Comparison of ENCODE assay signal across 10 cellular contexts in genomic region chr15:51342249-51342999, GRCh38. TPM values are rescaled to one million over a fixed set of nuclear protein-coding genes. Genes with fewer than 3 reads are reported as not detected.
DNase-seq lines count a peak whose midpoint lies in the region; ATAC-seq, FAIRE-seq and TF ChIP-seq lines count a peak whose summit lies in the region.
"Had no signal": no experiment of that assay in that cellular context is flagged by ENCODE, and none has a peak within 500 bp of the region (broad histone marks: within the 10 kb centered on the region; RNA-seq: fewer than 3 reads in every experiment).

No MANE protein-coding gene starts in this region.

- peak overlapping the region; percentile 79 for H3K4me3 Mint-ChIP-seq in neural progenitor cell

- BruUV-seq in HepG2 (replicated peaks; lab: Mats Ljungman, UMichigan): no TSS peak

- in situ Hi-C loops in HepG2 (cut with HindIII; ENCODE audit: extremely low pct_ligation_motif_present, low pct_unique_long_range_greater_than_20kb): no loop called here

- H3K36me3 Mint-ChIP-seq in neural progenitor cell: no peaks in the 10 kb centered on the region

- POLR2A ChIA-PET in HepG2 (lab: Yijun Ruan, JAX): no interaction called here

- H3K4me1 Mint-ChIP-seq in neural progenitor cell: no peaks in the 10 kb centered on the region

- peaks cover 33% of the 10 kb centered on the region for H3K27me3 Mint-ChIP-seq in neural progenitor cell (ENCODE audit: insufficient read depth, low read depth)

- 86% methylated on average over 16 of the region's 16 CpGs for WGBS in HepG2 (ENCODE audit: low lambda C conversion rate)
- 70% methylated on average over 6 of the region's 16 CpGs for WGBS in right lobe of liver (ENCODE audit: insufficient coverage, low coverage, low lambda C conversion rate, missing lambda C conversion rate)
- WGBS in aorta, 2 donors: 62 to 65% methylated on average over 16 of the region's 16 CpGs

- DNase-seq in HepG2 (ENCODE audit: low spot score) (no peak), right lobe of liver (no peak), globus pallidus (ENCODE audit: low spot score) (peak; percentile 66), neural progenitor cell (ENCODE audit: low spot score) (peak; percentile 23), aorta (no peak), GM03348 (ENCODE audit: low spot score) (no peak), DMS153 treated with DMSO at 0.1 percent for 48 hours (lab: John Stamatoyannopoulos, UW; ENCODE audit: unreplicated experiment) (no peak)
- DNase-seq in effector CD4-positive, alpha-beta T cell: no peak
- DNase-seq: AML-193 had no signal

- H2AFZ ChIP-seq in HepG2 (ENCODE audit: low read length) (no peak overlapping the region), neural progenitor cell (replicated peaks) (peak overlapping the region; percentile 92)

- H3K36me3 ChIP-seq in HepG2 (replicated peaks in 1 of 2; ENCODE audit: control insufficient read depth in 1 of 2, insufficient read depth in 2 of 2, low read length in 2 of 2): no peaks in the 10 kb centered on the region
- H3K36me3 ChIP-seq in right lobe of liver: no peaks in the 10 kb centered on the region
- no peaks in the 10 kb centered on the region for H3K36me3 ChIP-seq in neural progenitor cell
- H3K36me3 ChIP-seq in aorta (ENCODE audit: control insufficient read depth in 1 of 2, insufficient read depth in 2 of 2, low read length in 1 of 2): no peaks in the 10 kb centered on the region

- CTCF ChIA-PET in HepG2 (lab: Yijun Ruan, JAX; ENCODE audit: low intra/inter-chr PET ratio, low total read pairs): no interaction called here

- intact Hi-C loops in HepG2 (cut with micrococcal nuclease; ENCODE audit: unreplicated experiment): no loop called here
- intact Hi-C loops in right lobe of liver (cut with DNase I): no loop called here
- intact Hi-C loops in aorta (cut with DNase I): loop anchor here in 1 of 2 donors (5.0 kb wide), 1 partner anchor 45 kb away; no protein-coding TSS in a partner anchor

- no peak overlapping the region for H3K27ac Mint-ChIP-seq in neural progenitor cell

- no peaks in the 10 kb centered on the region for H4K20me1 ChIP-seq in HepG2 (ENCODE audit: insufficient read depth, low read length)
- H4K20me1 ChIP-seq in neural progenitor cell (ENCODE audit: low read depth): peaks cover 9% of the 10 kb centered on the region

- H3K27me3 ChIP-seq in HepG2 (ENCODE audit: control insufficient read depth in 1 of 2, insufficient read depth in 2 of 2, low read length in 2 of 2) (peaks cover 5 to 38% of the 10 kb centered on the region in 2 experiments; a peak in 3 of 5 replicates), right lobe of liver (no peaks in the 10 kb centered on the region), neural progenitor cell (peaks cover 67% of the 10 kb centered on the region), aorta (ENCODE audit: control insufficient read depth in 1 of 2, insufficient read depth in 2 of 2, low read length in 1 of 2) (no peaks in the 10 kb centered on the region)

- TF ChIP-seq POLR2A in HepG2 (IDR thresholded peaks at IDR 0.05; ENCODE audit: insufficient read depth in 1 of 2, low read depth in 2 of 2, low read length in 2 of 2) (no peak), right lobe of liver (IDR thresholded peaks at IDR 0.05) (no peak)

- TF ChIP-seq CTCF in HepG2 (CRISPR knock-in tag; IDR thresholded peaks at IDR 0.05) (no peak), right lobe of liver (IDR thresholded peaks at IDR 0.05) (no peak), neural progenitor cell (IDR thresholded peaks at IDR 0.05) (no peak)

- peak overlapping the region; percentile 54; the same call in 1 of the 2 replicates for H3K4me2 ChIP-seq in HepG2 (ENCODE audit: low read depth, low read length)
- H3K4me2 ChIP-seq in neural progenitor cell: peak overlapping the region; percentile 96

- no peak for FAIRE-seq in HepG2 (lab: Jason Lieb, UNC)
- FAIRE-seq: endothelial cell of umbilical vein had no signal

- H3K9ac ChIP-seq in HepG2 (ENCODE audit: insufficient read depth, low read depth, low read length): no peak overlapping the region
- H3K9ac ChIP-seq in neural progenitor cell: no peak overlapping the region

- no peak for ATAC-seq in HepG2
- ATAC-seq in right lobe of liver: no peak
- peak; percentile 24 for ATAC-seq in aorta (ENCODE audit: low FRiP score)

- TF ChIP-seq EP300 in HepG2 (IDR thresholded peaks at IDR 0.05; ENCODE audit: low read depth in 2 of 2, low read length in 2 of 2): no peak
- no peak for TF ChIP-seq EP300 in HepG2 (CRISPR knock-in tag; IDR thresholded peaks at IDR 0.05; ENCODE audit: borderline replicate concordance)

- H3K4me3 ChIP-seq in HepG2 (replicated peaks in 1 of 3; ENCODE audit: insufficient read depth in 1 of 3, low read depth in 2 of 3, low read length in 3 of 3) (peak overlapping the region in 1 of 3 experiments; percentile 20; a peak in 1 of 6 replicates), right lobe of liver (no peak overlapping the region), neural progenitor cell (peak overlapping the region; percentile 47), aorta (ENCODE audit: low read length in 2 of 2) (peak overlapping the region; percentile 43 to 66)

- H3K9me3 ChIP-seq in HepG2 (ENCODE audit: low read length) (no peaks in the 10 kb centered on the region), right lobe of liver (no peaks in the 10 kb centered on the region), neural progenitor cell (ENCODE audit: low read depth) (no peaks in the 10 kb centered on the region), aorta (ENCODE audit: control insufficient read depth, low read length) (no peaks in the 10 kb centered on the region)

- no peaks in the 10 kb centered on the region for H3F3A ChIP-seq in neural progenitor cell (ENCODE audit: low read depth)

- H3K4me1 ChIP-seq in HepG2 (ENCODE audit: insufficient read depth, low read length) (peaks cover 3% of the 10 kb centered on the region; the same call in 1 of the 2 replicates), right lobe of liver (peaks cover 0 to 6% (median 0%) of the 10 kb centered on the region in 4 donors), neural progenitor cell (peaks cover 8% of the 10 kb centered on the region), aorta (ENCODE audit: control insufficient read depth in 1 of 2, insufficient read depth in 2 of 2, low read length in 2 of 2) (no peaks in the 10 kb centered on the region)

- H3K27ac ChIP-seq in HepG2 (ENCODE audit: extremely low read length, insufficient read depth, low read length) (no peak overlapping the region), right lobe of liver (no peak overlapping the region), neural progenitor cell (no peak overlapping the region), aorta (ENCODE audit: low read depth in 1 of 2, low read length in 2 of 2) (peak overlapping the region in 1 of 2 donors; percentile 79)

- H3K79me2 ChIP-seq in HepG2 (ENCODE audit: insufficient read depth, low read length) (no peaks in the 10 kb centered on the region), neural progenitor cell (ENCODE audit: low read depth) (no peaks in the 10 kb centered on the region)

- no peaks in the 10 kb centered on the region for H3K9me3 Mint-ChIP-seq in neural progenitor cell

- no peak for TF ChIP-seq RAD21 in HepG2 (CRISPR knock-in tag; IDR thresholded peaks at IDR 0.05)

RNA-seq across cellular contexts. Expression of gene GLDN, which starts 1.0 kb away (rescaled TPM):
- total RNA-seq in HepG2 (2016; rRNA removed; fragmentation: Illumina TruSeq; extraction: Trizol) (0.59 and 0.86 TPM in 2 replicates), right lobe of liver (under 1 TPM; 0.18 to 0.81 (median 0.43) TPM), neural progenitor cell (ENCODE audit: low replicate concordance) (2.4 and 5.3 TPM in 2 replicates), aorta (10 to 100 TPM; 23.0 to 49.2 TPM)
- 0.10 TPM in 1 of 2 replicates, not detected in the other for total RNA-seq in HepG2 (2016; cell fraction: cytosol; rRNA removed; fragmentation: Illumina TruSeq; extraction: Trizol; ENCODE audit: low read depth)
- total RNA-seq in HepG2 (2016; cell fraction: insoluble cytoplasmic fraction; rRNA removed; fragmentation: Illumina TruSeq; extraction: Trizol): 0.82 and 0.89 TPM in 2 replicates
- 0.31 and 0.37 TPM in 2 replicates for total RNA-seq in HepG2 (2016; cell fraction: membrane; rRNA removed; fragmentation: Illumina TruSeq; extraction: Trizol)
- 1.6 and 2.0 TPM in 2 replicates for total RNA-seq in HepG2 (2016; cell fraction: nucleus; rRNA removed; fragmentation: Illumina TruSeq; extraction: Trizol)
- polyA plus RNA-seq in HepG2 (2011; rRNA removed) (1.0 and 1.5 TPM in 2 replicates), aorta (1 to 10 TPM; 3.0 to 8.8 TPM)
- polyA plus RNA-seq in HepG2 (2011; cell fraction: cytosol; rRNA removed): 0.38 and 0.44 TPM in 2 replicates
- polyA plus RNA-seq in HepG2 (2011; cell fraction: nucleus; rRNA removed): 2.3 and 2.8 TPM in 2 replicates
- 1.0 and 1.7 TPM in 2 replicates for polyA plus RNA-seq in HepG2 (2012)
- 0.06 TPM in 1 of 2 replicates, not detected in the other for polyA plus RNA-seq in HepG2 (2016; cell fraction: cytosol; fragmentation: Illumina TruSeq; extraction: Trizol; ENCODE audit: low read depth)
- polyA plus RNA-seq in HepG2 (2016; cell fraction: insoluble cytoplasmic fraction; fragmentation: Illumina TruSeq; extraction: Trizol; ENCODE audit: low read depth): 0.37 TPM in 2 replicates
- 0.20 and 0.24 TPM in 2 replicates for polyA plus RNA-seq in HepG2 (2016; cell fraction: membrane; fragmentation: Illumina TruSeq; extraction: Trizol; ENCODE audit: low read depth)
- polyA plus RNA-seq in HepG2 (2016; cell fraction: nucleus; fragmentation: Illumina TruSeq; extraction: Trizol; ENCODE audit: insufficient read depth, low read depth): 2.0 and 2.3 TPM in 2 replicates
- polyA minus RNA-seq in HepG2 (2011; rRNA and poly(A)+ RNA removed; ENCODE audit: low replicate concordance): 1.5 TPM in 1 of 2 replicates, not detected in the other
- 0.26 and 0.49 TPM in 2 replicates for polyA minus RNA-seq in HepG2 (2011; cell fraction: cytosol; rRNA and poly(A)+ RNA removed)
- 4.9 and 5.5 TPM in 2 replicates for polyA minus RNA-seq in HepG2 (2011; cell fraction: nucleus; rRNA and poly(A)+ RNA removed)
- total RNA-seq: endothelial cell of umbilical vein had no signal
- polyA plus RNA-seq: endothelial cell of umbilical vein had no signal

RNA-seq across cellular contexts. Expression of gene CYP19A1, which starts 4.0 kb away (rescaled TPM):
- total RNA-seq in HepG2 (2016; rRNA removed; fragmentation: Illumina TruSeq; extraction: Trizol) (9.1 and 10.9 TPM in 2 replicates), right lobe of liver (not detected), neural progenitor cell (ENCODE audit: low replicate concordance) (not detected in 2 replicates), aorta (1 to 10 TPM; 3.2 to 4.5 TPM)
- total RNA-seq in HepG2 (2016; cell fraction: cytosol; rRNA removed; fragmentation: Illumina TruSeq; extraction: Trizol; ENCODE audit: low read depth): 1.5 and 2.4 TPM in 2 replicates
- 9.6 and 9.7 TPM in 2 replicates for total RNA-seq in HepG2 (2016; cell fraction: insoluble cytoplasmic fraction; rRNA removed; fragmentation: Illumina TruSeq; extraction: Trizol)
- total RNA-seq in HepG2 (2016; cell fraction: membrane; rRNA removed; fragmentation: Illumina TruSeq; extraction: Trizol): 6.7 and 9.2 TPM in 2 replicates
- 13.6 and 15.6 TPM in 2 replicates for total RNA-seq in HepG2 (2016; cell fraction: nucleus; rRNA removed; fragmentation: Illumina TruSeq; extraction: Trizol)
- polyA plus RNA-seq in HepG2 (2011; rRNA removed) (23.0 and 23.9 TPM in 2 replicates), aorta (1 to 10 TPM in 1 of 2 donors, under 1 TPM in 1; 0.77 to 4.8 TPM)
- polyA plus RNA-seq in HepG2 (2011; cell fraction: cytosol; rRNA removed): 28.9 and 50.2 TPM in 2 replicates
- 15.5 and 19.9 TPM in 2 replicates for polyA plus RNA-seq in HepG2 (2011; cell fraction: nucleus; rRNA removed)
- polyA plus RNA-seq in HepG2 (2012): 25.6 and 28.5 TPM in 2 replicates
- 2.6 and 3.1 TPM in 2 replicates for polyA plus RNA-seq in HepG2 (2016; cell fraction: cytosol; fragmentation: Illumina TruSeq; extraction: Trizol; ENCODE audit: low read depth)
- polyA plus RNA-seq in HepG2 (2016; cell fraction: insoluble cytoplasmic fraction; fragmentation: Illumina TruSeq; extraction: Trizol; ENCODE audit: low read depth): 4.9 and 8.2 TPM in 2 replicates
- 2.7 and 2.9 TPM in 2 replicates for polyA plus RNA-seq in HepG2 (2016; cell fraction: membrane; fragmentation: Illumina TruSeq; extraction: Trizol; ENCODE audit: low read depth)
- 8.2 and 8.3 TPM in 2 replicates for polyA plus RNA-seq in HepG2 (2016; cell fraction: nucleus; fragmentation: Illumina TruSeq; extraction: Trizol; ENCODE audit: insufficient read depth, low read depth)
- 67.8 TPM in 1 of 2 replicates, not detected in the other for polyA minus RNA-seq in HepG2 (2011; rRNA and poly(A)+ RNA removed; ENCODE audit: low replicate concordance)
- 24.8 and 37.2 TPM in 2 replicates for polyA minus RNA-seq in HepG2 (2011; cell fraction: cytosol; rRNA and poly(A)+ RNA removed)
- 31.2 and 42.5 TPM in 2 replicates for polyA minus RNA-seq in HepG2 (2011; cell fraction: nucleus; rRNA and poly(A)+ RNA removed)
- total RNA-seq: endothelial cell of umbilical vein had no signal
- polyA plus RNA-seq: endothelial cell of umbilical vein had no signal

Comparison
In these comparisons a context has a peak if more than half of its experiments do, and no peak if none do; other contexts are left out.
1. DNase-seq: peak in globus pallidus (single experiment) and neural progenitor cell (single experiment); none in HepG2 (single experiment), right lobe of liver (0 of 3), aorta (0 of 2), GM03348 (single experiment), DMS153 treated with DMSO at 0.1 percent for 48 hours (single experiment) and effector CD4-positive, alpha-beta T cell (single experiment).
2. H3K4me3 ChIP-seq: peak in neural progenitor cell (single experiment) and aorta (2 of 2); none in right lobe of liver (0 of 3).